9 cellular contexts compared by ENCODE assay signal in genomic region chr11:76291576-76292526, GRCh38.
DNase-seq lines count a peak whose midpoint lies in the region; ATAC-seq and FAIRE-seq lines count a peak whose summit lies in the region.
"Had no signal": no experiment of that assay in that cellular context is flagged by ENCODE, and none has a peak within 500 bp of the region (broad histone marks: within the 10 kb centered on the region; RNA-seq: fewer than 3 reads in every experiment).

No MANE protein-coding gene starts in this region.

- no peak overlapping the region for H3K23ac ChIP-seq in neuronal stem cell (ENCODE audit: low read depth, low read length, poor library complexity)

- ATAC-seq in HG02678 (IDR thresholded peaks at IDR 0.05; ENCODE audit: unreplicated experiment): no peak
- ATAC-seq: right cardiac atrium had no signal

- no peaks in the 10 kb centered on the region for H3K79me1 ChIP-seq in neuronal stem cell (ENCODE audit: low read depth, low read length)

- peaks cover 0 to 9% (median 0%) of the 10 kb centered on the region in 3 experiments for H3K27me3 ChIP-seq in neuronal stem cell (ENCODE audit: control insufficient read depth in 3 of 3, insufficient read depth in 3 of 3, low read depth in 1 of 3, low read length in 3 of 3)

- WGBS in neuronal stem cell (ENCODE audit: extremely low coverage in 2 of 2, insufficient read length in 2 of 2, insufficient replicate concordance in 1 of 2), 2 donors: no CpG with 5 or more reads among the region's 24 CpGs

- H3K18ac ChIP-seq in neuronal stem cell (ENCODE audit: low read length): peak overlapping the region; percentile 78

- no peaks in the 10 kb centered on the region for H3K36me3 ChIP-seq in neuronal stem cell (replicated peaks in 1 of 2; ENCODE audit: control insufficient read depth in 2 of 2, insufficient read depth in 2 of 2, low read length in 2 of 2)

- H3K4me3 ChIP-seq in neuronal stem cell (ENCODE audit: low read length in 2 of 2): no peak overlapping the region

- H2BK5ac ChIP-seq in neuronal stem cell (ENCODE audit: low read length): no peak overlapping the region

- no peak overlapping the region for H4K8ac ChIP-seq in neuronal stem cell (ENCODE audit: low read depth, low read length)

- H2BK15ac ChIP-seq in neuronal stem cell (ENCODE audit: low read length): no peak overlapping the region

- FAIRE-seq in RCC 7860 (lab: Jason Lieb, UNC): no peak

- H3K4me1 ChIP-seq in neuronal stem cell (ENCODE audit: control insufficient read depth in 2 of 2, insufficient read depth in 1 of 2, low read depth in 1 of 2, low read length in 2 of 2): peaks cover 0 to 11% of the 10 kb centered on the region in 2 donors

- no peak overlapping the region for H3K27ac ChIP-seq in neuronal stem cell (replicated peaks; ENCODE audit: low read length)

- DNase-seq in DMS79 treated with DMSO at 0.1 percent for 48 hours (lab: John Stamatoyannopoulos, UW) (peak; percentile 87), HPDE6-E6E7 (ENCODE audit: extremely low spot score) (peak; percentile 21), RCC 7860 (ENCODE audit: low spot score) (peak; percentile 59), neuronal stem cell (ENCODE audit: low spot score) (no peak), NK-92 (lab: John Stamatoyannopoulos, UW; ENCODE audit: unreplicated experiment) (no peak), midbrain (lab: John Stamatoyannopoulos, UW) (no peak)
- DNase-seq: right cardiac atrium had no signal

- H3K4me2 ChIP-seq in neuronal stem cell (ENCODE audit: insufficient read depth, low read length, poor library complexity, severe bottlenecking): no peak overlapping the region

- H2BK12ac ChIP-seq in neuronal stem cell (ENCODE audit: low read length): no peak overlapping the region

- H2AK5ac ChIP-seq in neuronal stem cell (ENCODE audit: low read depth, low read length): no peak overlapping the region

- H3K14ac ChIP-seq in neuronal stem cell (ENCODE audit: low read length): no peak overlapping the region

- H2BK120ac ChIP-seq in neuronal stem cell (ENCODE audit: low read depth, low read length): no peak overlapping the region

- no peak overlapping the region for H4K91ac ChIP-seq in neuronal stem cell (ENCODE audit: low read depth, low read length, poor library complexity)

- H3K9ac ChIP-seq in neuronal stem cell (ENCODE audit: low read depth, low read length, poor library complexity): no peak overlapping the region

- no peak overlapping the region for H2AFZ ChIP-seq in neuronal stem cell (ENCODE audit: low read length)

- no peaks in the 10 kb centered on the region for H3K9me3 ChIP-seq in neuronal stem cell (replicated peaks in 1 of 2; ENCODE audit: control insufficient read depth in 2 of 2, insufficient read depth in 1 of 2, low read depth in 1 of 2, low read length in 2 of 2)
- H3K9me3 ChIP-seq: Caco-2 had no signal

- peak overlapping the region; percentile 96 for H3K4ac ChIP-seq in neuronal stem cell (ENCODE audit: low read length)

Comparison
In these comparisons a context has a peak if more than half of its experiments do, and no peak if none do; other contexts are left out.
1. DNase-seq: peak in DMS79 treated with DMSO at 0.1 percent for 48 hours (single experiment), HPDE6-E6E7 (single experiment) and RCC 7860 (single experiment); none in neuronal stem cell (single experiment), NK-92 (single experiment) and midbrain (single experiment).